8 cellular contexts compared by ENCODE assay signal in the genomic region with DNA sequence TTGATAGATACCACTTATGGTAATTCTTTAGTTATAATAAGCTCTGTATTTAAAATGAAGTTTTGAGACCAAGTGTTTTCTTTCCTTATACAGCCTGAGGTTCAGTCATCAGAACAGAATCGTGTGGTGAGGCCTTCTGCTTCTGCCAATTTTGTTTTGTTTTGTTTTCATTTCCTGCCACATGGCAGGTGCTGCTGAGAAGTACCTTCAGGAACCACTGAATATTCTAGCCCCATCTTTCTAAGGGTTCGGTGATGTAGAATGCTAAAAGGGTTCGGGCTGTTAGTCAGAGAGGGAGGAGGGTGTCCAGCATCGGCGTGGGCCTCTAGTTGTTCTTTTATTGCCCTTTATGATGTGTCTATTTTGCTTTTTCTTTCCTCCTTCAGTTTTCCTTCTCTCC. TPM values are rescaled to one million over a fixed set of nuclear protein-coding genes. Genes with fewer than 3 reads are reported as not detected.
DNase-seq lines count a peak whose midpoint lies in the region; ATAC-seq and TF ChIP-seq lines count a peak whose summit lies in the region.

No MANE protein-coding gene starts in this region.

- no peaks in the 10 kb centered on the region for H3K9me3 Mint-ChIP-seq in activated T-helper 1 cell treated with anti-CD3 and anti-CD28 coated beads, Interleukin-12 subunit alpha, Interleukin-12 subunit beta, Interleukin-2, Interleukin-4 antibody, amounts not matched to agents 30 ng/mL and 10 ng/mL and 1 ng/mL, durations not matched to agents 14 hours and 24 hours and 36 hours

- H3K27ac Mint-ChIP-seq in activated T-helper 1 cell treated with anti-CD3 and anti-CD28 coated beads, Interleukin-12 subunit alpha, Interleukin-12 subunit beta, Interleukin-2, Interleukin-4 antibody, amounts not matched to agents 30 ng/mL and 10 ng/mL and 1 ng/mL, durations not matched to agents 14 hours and 24 hours and 36 hours: peak overlapping the region; percentile 76

- no peaks in the 10 kb centered on the region for H3K9me3 ChIP-seq in psoas muscle

- CTCF ChIA-PET in HEK293T (lab: Yijun Ruan, JAX): interaction anchor here (1.4 kb wide), 1 partner anchor 10 kb away, joined by 3 read pairs; no protein-coding TSS in a partner anchor

- no peaks in the 10 kb centered on the region for H3K27me3 ChIP-seq in psoas muscle (ENCODE audit: insufficient read depth in 3 of 3, low read length in 2 of 3)

- peaks cover 49% of the 10 kb centered on the region for H3K4me1 Mint-ChIP-seq in activated T-helper 1 cell treated with anti-CD3 and anti-CD28 coated beads, Interleukin-12 subunit alpha, Interleukin-12 subunit beta, Interleukin-2, Interleukin-4 antibody, amounts not matched to agents 30 ng/mL and 10 ng/mL and 1 ng/mL, durations not matched to agents 14 hours and 24 hours and 36 hours (ENCODE audit: low read depth)

- no peaks in the 10 kb centered on the region for H3K27me3 Mint-ChIP-seq in activated T-helper 1 cell treated with anti-CD3 and anti-CD28 coated beads, Interleukin-12 subunit alpha, Interleukin-12 subunit beta, Interleukin-2, Interleukin-4 antibody, amounts not matched to agents 30 ng/mL and 10 ng/mL and 1 ng/mL, durations not matched to agents 14 hours and 24 hours and 36 hours (ENCODE audit: insufficient read depth)

- no peaks in the 10 kb centered on the region for H3K36me3 ChIP-seq in psoas muscle (ENCODE audit: insufficient read depth in 1 of 2, low read depth in 1 of 2)

- intact Hi-C loops in activated T-helper 1 cell treated with anti-CD3 and anti-CD28 coated beads, Interleukin-12 subunit alpha, Interleukin-12 subunit beta, Interleukin-2, Interleukin-4 antibody, amounts not matched to agents 30 ng/mL and 10 ng/mL and 1 ng/mL, durations not matched to agents 14 hours and 24 hours and 36 hours (cut with micrococcal nuclease): loop anchor here (2.0 to 5.0 kb wide), 2 partner anchors 47 to 124 kb away; no protein-coding TSS in a partner anchor
- intact Hi-C loops in psoas muscle (cut with DNase I): no loop called here

- peaks cover 7% of the 10 kb centered on the region for H3K36me3 Mint-ChIP-seq in activated T-helper 1 cell treated with anti-CD3 and anti-CD28 coated beads, Interleukin-12 subunit alpha, Interleukin-12 subunit beta, Interleukin-2, Interleukin-4 antibody, amounts not matched to agents 30 ng/mL and 10 ng/mL and 1 ng/mL, durations not matched to agents 14 hours and 24 hours and 36 hours (ENCODE audit: low read depth)

- peak overlapping the region; percentile 54 for H3K27ac ChIP-seq in psoas muscle

- POLR2A ChIA-PET in HEK293T (lab: Yijun Ruan, JAX): interaction anchor here (1.0 kb wide), 1 partner anchor 159 kb away, joined by 3 read pairs; no protein-coding TSS in a partner anchor

- no peak for TF ChIP-seq CTCF in psoas muscle (IDR thresholded peaks at IDR 0.05)

- H3K4me3 ChIP-seq in psoas muscle: no peak overlapping the region

- peak; percentile 62 for ATAC-seq in HG02884 (IDR thresholded peaks at IDR 0.05; ENCODE audit: unreplicated experiment)
- peak in 2 of 4 donors; percentile 16 to 39 for ATAC-seq in psoas muscle
- no peak for ATAC-seq in HG03571 (IDR thresholded peaks at IDR 0.05; ENCODE audit: unreplicated experiment)

- 47 to 65% (median 51%) methylated on average over 5 of the region's 5 CpGs for WGBS in psoas muscle, 3 donors

- peak overlapping the region; percentile 36 for H3K4me3 Mint-ChIP-seq in activated T-helper 1 cell treated with anti-CD3 and anti-CD28 coated beads, Interleukin-12 subunit alpha, Interleukin-12 subunit beta, Interleukin-2, Interleukin-4 antibody, amounts not matched to agents 30 ng/mL and 10 ng/mL and 1 ng/mL, durations not matched to agents 14 hours and 24 hours and 36 hours

- DNase-seq in DMS53 (lab: John Stamatoyannopoulos, UW) (peak; percentile 11), DMS53 treated with DMSO at 0.1 percent for 48 hours (lab: John Stamatoyannopoulos, UW; ENCODE audit: unreplicated experiment) (no peak), psoas muscle (no peak), HEK293T (ENCODE audit: extremely low spot score) (no peak), NCI-H446 treated with DMSO at 0.1 percent for 48 hours (lab: John Stamatoyannopoulos, UW) (no peak)
- DNase-seq in activated T-helper 1 cell treated with anti-CD3 and anti-CD28 coated beads, Interleukin-12 subunit alpha, Interleukin-12 subunit beta, Interleukin-2, Interleukin-4 antibody, amounts not matched to agents 30 ng/mL and 10 ng/mL and 1 ng/mL, durations not matched to agents 14 hours and 24 hours and 36 hours (ENCODE audit: low spot score): peak; percentile 38

- H3K4me1 ChIP-seq in psoas muscle: peaks cover 66% of the 10 kb centered on the region

TF ChIP-seq in HEK293T, 16 proteins besides CTCF, POLR2A, EP300 and RAD21:
- TF ChIP-seq NFRKB (IDR thresholded peaks at IDR 0.05) (no peak), BHLHE40 (IDR thresholded peaks at IDR 0.05; ENCODE audit: borderline replicate concordance) (no peak), LEF1 (IDR thresholded peaks at IDR 0.05; ENCODE audit: borderline replicate concordance) (no peak), FOXK2 (IDR thresholded peaks at IDR 0.05) (no peak), FOXM1 (IDR thresholded peaks at IDR 0.05; ENCODE audit: borderline replicate concordance) (no peak), ARNT (IDR thresholded peaks at IDR 0.05) (no peak), L3MBTL2 (conservative IDR thresholded peaks at IDR 0.05) (no peak), SP1 (IDR thresholded peaks at IDR 0.05) (no peak), TARDBP (IDR thresholded peaks at IDR 0.05) (no peak), ZNF384 (IDR thresholded peaks at IDR 0.05) (no peak), HDGF (IDR thresholded peaks at IDR 0.05; ENCODE audit: borderline replicate concordance) (no peak), FOXA1 (IDR thresholded peaks at IDR 0.05) (no peak), ELF4 (IDR thresholded peaks at IDR 0.05) (no peak), SUZ12 (IDR thresholded peaks at IDR 0.05) (no peak), CTBP1 (IDR thresholded peaks at IDR 0.05; ENCODE audit: borderline replicate concordance) (no peak)
- TF ChIP-seq, protein P1, sequence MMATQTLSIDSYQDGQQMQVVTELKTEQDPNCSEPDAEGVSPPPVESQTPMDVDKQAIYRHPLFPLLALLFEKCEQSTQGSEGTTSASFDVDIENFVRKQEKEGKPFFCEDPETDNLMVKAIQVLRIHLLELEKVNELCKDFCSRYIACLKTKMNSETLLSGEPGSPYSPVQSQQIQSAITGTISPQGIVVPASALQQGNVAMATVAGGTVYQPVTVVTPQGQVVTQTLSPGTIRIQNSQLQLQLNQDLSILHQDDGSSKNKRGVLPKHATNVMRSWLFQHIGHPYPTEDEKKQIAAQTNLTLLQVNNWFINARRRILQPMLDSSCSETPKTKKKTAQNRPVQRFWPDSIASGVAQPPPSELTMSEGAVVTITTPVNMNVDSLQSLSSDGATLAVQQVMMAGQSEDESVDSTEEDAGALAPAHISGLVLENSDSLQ (IDR thresholded peaks at IDR 0.05): no peak

RNA-seq across cellular contexts. Expression of a gene that starts 25.8 kb away (rescaled TPM):
- total RNA-seq in activated T-helper 1 cell treated with anti-CD3 and anti-CD28 coated beads, Interleukin-12 subunit alpha, Interleukin-12 subunit beta, Interleukin-2, Interleukin-4 antibody, amounts not matched to agents 30 ng/mL and 10 ng/mL and 1 ng/mL, durations not matched to agents 14 hours and 24 hours and 36 hours: 26.2 and 30.9 TPM in 2 replicates
- total RNA-seq in psoas muscle: 10 to 100 TPM; 27.9 to 49.4 (median 32.6) TPM
- polyA plus RNA-seq in psoas muscle: 10 to 100 TPM in 1 of 3 donors, 1 to 10 TPM in 2; 2.2 to 17.4 (median 2.5) TPM

Comparison
In these comparisons a context has a peak if more than half of its experiments do, and no peak if none do; other contexts are left out.
1. DNase-seq: peak in DMS53 (single experiment) and activated T-helper 1 cell treated with anti-CD3 and anti-CD28 coated beads, Interleukin-12 subunit alpha, Interleukin-12 subunit beta, Interleukin-2, Interleukin-4 antibody, amounts not matched to agents 30 ng/mL and 10 ng/mL and 1 ng/mL, durations not matched to agents 14 hours and 24 hours and 36 hours (single experiment); none in DMS53 treated with DMSO at 0.1 percent for 48 hours (single experiment), psoas muscle (0 of 2), HEK293T (single experiment) and NCI-H446 treated with DMSO at 0.1 percent for 48 hours (single experiment).